ENCODE assay signal across 1 cellular context in the genomic region with DNA sequence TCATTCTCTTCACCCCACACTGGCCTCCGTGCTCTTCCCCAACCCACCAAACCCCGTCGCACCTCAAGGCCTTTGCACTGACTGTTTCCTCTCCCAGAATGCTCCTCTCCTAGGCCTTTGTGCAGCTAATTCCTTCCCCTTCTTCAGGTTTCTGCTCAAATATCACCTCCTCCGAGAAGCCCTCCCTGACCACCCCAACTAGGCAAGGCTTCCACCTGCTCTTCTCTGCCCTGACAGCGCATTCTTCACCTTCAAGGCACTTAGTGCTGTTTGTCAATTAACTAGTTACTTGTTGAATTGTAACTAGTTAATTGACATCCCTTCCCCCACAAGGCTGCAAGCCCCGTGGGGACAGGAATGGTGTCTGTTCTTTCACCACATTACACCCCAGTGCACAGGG.
TF ChIP-seq lines count a peak whose summit lies in the region.

No MANE protein-coding gene starts in this region.

TF ChIP-seq in H1, 55 proteins besides CTCF, POLR2A, EP300 and RAD21:
- TF ChIP-seq POU5F1 (IDR thresholded peaks at IDR 0.05; ENCODE audit: low read depth, low read length): no peak
- no peak for TF ChIP-seq MAFK (IDR thresholded peaks at IDR 0.05; ENCODE audit: low read depth, low read length)
- TF ChIP-seq SRF (IDR thresholded peaks at IDR 0.05; ENCODE audit: low read depth, low read length): no peak
- TF ChIP-seq CEBPB (IDR thresholded peaks at IDR 0.05; ENCODE audit: low read depth, low read length): no peak
TF ChIP-seq in H1: peak in this region for 0.
